ENCODE assay signal across 25 cellular contexts in genomic region chr2:200750323-200750910, GRCh38.
"Had no signal": no experiment of that assay in that cellular context is flagged by ENCODE, and none has a peak within 500 bp of the region (broad histone marks: within the 10 kb centered on the region; RNA-seq: fewer than 3 reads in every experiment).

No MANE protein-coding gene starts in this region.

- H3K36me3 ChIP-seq: adrenal gland, breast epithelium, Peyer's patch, SJCRH30 had no signal

- H3K9ac ChIP-seq: SK-N-SH had no signal

- H3K4me3 Mint-ChIP-seq: activated CD4-positive, alpha-beta memory T cell treated with anti-CD3 and anti-CD28 coated beads, Interleukin-2, amount 10 ng/mL, durations not matched to agents 7 days and 5 days; activated naive CD8-positive, alpha-beta T cell treated with anti-CD3 and anti-CD28 coated beads, Interleukin-2, amount 10 ng/mL, durations not matched to agents 7 days and 5 days; activated T-cell treated with anti-CD3 and anti-CD28 coated beads, Interleukin-2, amount 50 U/mL, for 72 hours had no signal

- H3K4me1 Mint-ChIP-seq: activated CD4-positive, alpha-beta memory T cell treated with anti-CD3 and anti-CD28 coated beads, Interleukin-2, amount 10 ng/mL, durations not matched to agents 7 days and 5 days; activated naive CD8-positive, alpha-beta T cell treated with anti-CD3 and anti-CD28 coated beads, Interleukin-2, amount 10 ng/mL, durations not matched to agents 7 days and 5 days had no signal

- H3K9me3 ChIP-seq: adrenal gland, breast epithelium, Peyer's patch, SJCRH30, SK-N-SH had no signal

- FAIRE-seq: TTC549 had no signal

- H3K27me3 ChIP-seq: adrenal gland, breast epithelium, Peyer's patch had no signal

- H3K4me2 ChIP-seq: SK-N-SH had no signal

- ATAC-seq: activated T-cell treated with anti-CD3 and anti-CD28 coated beads, Interleukin-2, amount 50 U/mL, for 72 hours had no signal

- DNase-seq: activated CD4-positive, alpha-beta memory T cell treated with anti-CD3 and anti-CD28 coated beads, Interleukin-2, amount 10 ng/mL, durations not matched to agents 7 days and 5 days; activated CD4-positive, alpha-beta T cell treated with anti-CD3 and anti-CD28 coated beads, Interleukin-2, amount 50 U/mL, for 1 hour; activated CD4-positive, CD25-positive, alpha-beta regulatory T cell; activated gamma-delta T cell treated with Interleukin-2 at 50 U/mL for 16 hours; activated naive CD4-positive, alpha-beta T cell treated with anti-CD3 and anti-CD28 coated beads, Interleukin-2, amount 50 U/mL, for 16 hours; activated naive CD8-positive, alpha-beta T cell treated with anti-CD3 and anti-CD28 coated beads, Interleukin-2, amount 10 ng/mL, durations not matched to agents 7 days and 5 days; activated T-cell treated with anti-CD3 and anti-CD28 coated beads, Interleukin-2, amount 50 U/mL, for 72 hours; aorta; caudate nucleus; KG1; NCI-H1092; NCI-H1417 treated with DMSO at 0.1 percent for 48 hours; NCI-H1694 treated with DMSO at 0.1 percent for 48 hours; NCI-H2081; NCI-H524; Peyer's patch; Right ventricle myocardium superior; SJCRH30; SK-N-SH; SW 1271 had no signal

- H3K4me1 ChIP-seq: breast epithelium, Peyer's patch, SJCRH30 had no signal

- H3K27ac Mint-ChIP-seq: activated CD4-positive, alpha-beta memory T cell treated with anti-CD3 and anti-CD28 coated beads, Interleukin-2, amount 10 ng/mL, durations not matched to agents 7 days and 5 days; activated naive CD8-positive, alpha-beta T cell treated with anti-CD3 and anti-CD28 coated beads, Interleukin-2, amount 10 ng/mL, durations not matched to agents 7 days and 5 days; activated T-cell treated with anti-CD3 and anti-CD28 coated beads, Interleukin-2, amount 50 U/mL, for 72 hours; activated T-helper 2 cell treated with anti-CD3 and anti-CD28 coated beads, Interferon-gamma antibody, Interleukin-2, Interleukin-4, amounts not matched to agents 10 μg/mL and 5 μg/mL and 100 μg/mL, durations not matched to agents 14 hours and 24 hours and 36 hours had no signal

- H3K27ac ChIP-seq: adrenal gland, Peyer's patch, RWPE1, SJCRH30 had no signal

- H3K36me3 Mint-ChIP-seq: activated naive CD8-positive, alpha-beta T cell treated with anti-CD3 and anti-CD28 coated beads, Interleukin-2, amount 10 ng/mL, durations not matched to agents 7 days and 5 days had no signal

- H3K4me3 ChIP-seq: adrenal gland, breast epithelium, Peyer's patch, SJCRH30 had no signal

- H3K9me3 Mint-ChIP-seq: activated CD4-positive, alpha-beta memory T cell treated with anti-CD3 and anti-CD28 coated beads, Interleukin-2, amount 10 ng/mL, durations not matched to agents 7 days and 5 days; activated naive CD8-positive, alpha-beta T cell treated with anti-CD3 and anti-CD28 coated beads, Interleukin-2, amount 10 ng/mL, durations not matched to agents 7 days and 5 days; activated T-helper 2 cell treated with anti-CD3 and anti-CD28 coated beads, Interferon-gamma antibody, Interleukin-2, Interleukin-4, amounts not matched to agents 10 μg/mL and 5 μg/mL and 100 μg/mL, durations not matched to agents 14 hours and 24 hours and 36 hours had no signal
